15 cellular contexts compared by ENCODE assay signal in genomic region chr15:72535911-72536310, GRCh38.
"Had no signal": no experiment of that assay in that cellular context is flagged by ENCODE, and none has a peak within 500 bp of the region (broad histone marks: within the 10 kb centered on the region; RNA-seq: fewer than 3 reads in every experiment).

No MANE protein-coding gene starts in this region.

- H3K4me1 ChIP-seq: right atrium auricular region had no signal

- ATAC-seq: heart left ventricle; stimulated activated naive CD8-positive, alpha-beta T cell treated with anti-CD3 and anti-CD28 coated beads, Interleukin-15, Interleukin-2, amounts not matched to agents 100 U/mL and 50 U/mL, for 24 hours had no signal

- H3K36me3 ChIP-seq: heart left ventricle, right atrium auricular region, vagina had no signal

- DNase-seq: activated CD4-positive, alpha-beta T cell treated with anti-CD3 and anti-CD28 coated beads for 1 hour; amniotic stem cell; heart left ventricle; kidney; left ventricle myocardium inferior; mammary epithelial cell; occipital lobe; stimulated activated naive CD8-positive, alpha-beta T cell treated with anti-CD3 and anti-CD28 coated beads, Interleukin-15, Interleukin-2, amounts not matched to agents 100 U/mL and 50 U/mL, for 24 hours; substantia nigra; transverse colon; WERI-Rb-1 had no signal

- H3K27me3 ChIP-seq: heart left ventricle, right atrium auricular region, transverse colon, vagina had no signal

- FAIRE-seq: frontal cortex had no signal

- H3K27ac ChIP-seq: epithelial cell of prostate, heart left ventricle, left ventricle myocardium inferior, right atrium auricular region, transverse colon, vagina, WERI-Rb-1 had no signal

- H3K4me3 ChIP-seq: heart left ventricle, left ventricle myocardium inferior, right atrium auricular region, transverse colon, vagina had no signal
